In genomic region chr19:33876619-33877018, GRCh38 we compare ENCODE assay signal across 23 cellular contexts.
"Had no signal": no experiment of that assay in that cellular context is flagged by ENCODE, and none has a peak within 500 bp of the region (broad histone marks: within the 10 kb centered on the region; RNA-seq: fewer than 3 reads in every experiment).

No MANE protein-coding gene starts in this region.

- H3K36me3 Mint-ChIP-seq: activated naive CD4-positive, alpha-beta T cell treated with anti-CD3 and anti-CD28 coated beads, Interleukin-2, amount 50 U/mL, for 24 hours; activated naive CD8-positive, alpha-beta T cell treated with anti-CD3 and anti-CD28 coated beads, Interleukin-2, amount 10 ng/mL, durations not matched to agents 7 days and 5 days had no signal

- H3K4me3 Mint-ChIP-seq: activated CD4-positive, alpha-beta T cell treated with anti-CD3 and anti-CD28 coated beads, Interleukin-2, amount 10 ng/mL, durations not matched to agents 24 days and 14 days; activated CD8-positive, alpha-beta T cell treated with anti-CD3 and anti-CD28 coated beads for 36 hours; activated naive CD4-positive, alpha-beta T cell treated with anti-CD3 and anti-CD28 coated beads, Interleukin-2, amount 50 U/mL, for 24 hours; activated naive CD8-positive, alpha-beta T cell treated with anti-CD3 and anti-CD28 coated beads, Interleukin-2, amount 10 ng/mL, durations not matched to agents 7 days and 5 days; activated T-cell treated with anti-CD3 and anti-CD28 coated beads, Interleukin-2, amount 50 U/mL, for 24 hours had no signal

- H3K27ac Mint-ChIP-seq: activated CD4-positive, alpha-beta T cell treated with anti-CD3 and anti-CD28 coated beads, Interleukin-2, amount 10 ng/mL, durations not matched to agents 24 days and 14 days; activated CD8-positive, alpha-beta T cell treated with anti-CD3 and anti-CD28 coated beads for 36 hours; activated naive CD4-positive, alpha-beta T cell treated with anti-CD3 and anti-CD28 coated beads, Interleukin-2, amount 50 U/mL, for 24 hours; activated naive CD8-positive, alpha-beta T cell treated with anti-CD3 and anti-CD28 coated beads, Interleukin-2, amount 10 ng/mL, durations not matched to agents 7 days and 5 days; activated T-cell treated with anti-CD3 and anti-CD28 coated beads, Interleukin-2, amount 50 U/mL, for 24 hours; activated T-helper 2 cell treated with anti-CD3 and anti-CD28 coated beads, Interferon-gamma antibody, Interleukin-2, Interleukin-4, amounts not matched to agents 10 μg/mL and 5 μg/mL and 100 μg/mL, durations not matched to agents 14 hours and 24 hours and 36 hours had no signal

- H3K27me3 Mint-ChIP-seq: activated CD4-positive, alpha-beta T cell treated with anti-CD3 and anti-CD28 coated beads, Interleukin-2, amount 10 ng/mL, durations not matched to agents 24 days and 14 days had no signal

- DNase-seq: activated CD4-positive, alpha-beta T cell treated with anti-CD3 and anti-CD28 coated beads, Interleukin-2, amount 10 ng/mL, durations not matched to agents 24 days and 14 days; activated CD4-positive, alpha-beta T cell treated with anti-CD3 and anti-CD28 coated beads, Interleukin-2, amount 50 U/mL, for 4 hours; activated CD8-positive, alpha-beta T cell treated with anti-CD3 and anti-CD28 coated beads for 36 hours; activated gamma-delta T cell; activated naive CD4-positive, alpha-beta T cell treated with Interleukin-2 at 50 U/mL for 16 hours; activated naive CD8-positive, alpha-beta T cell treated with anti-CD3 and anti-CD28 coated beads, Interleukin-2, amount 10 ng/mL, durations not matched to agents 7 days and 5 days; activated T-cell treated with anti-CD3 and anti-CD28 coated beads, Interleukin-2, amount 50 U/mL, for 24 hours; amygdala; NCI-H1092 treated with DMSO at 0.1 percent for 48 hours; NCI-H1417; NCI-H146; NCI-H187; NCI-H2029 treated with DMSO at 0.1 percent for 48 hours; NCI-H2107; NCI-H2171; NCI-H446 treated with DMSO at 0.1 percent for 48 hours; NCI-H524 treated with DMSO at 0.1 percent for 48 hours; PC-3; SIG-M5; SW 1271; T1000 had no signal

- H3K4me1 Mint-ChIP-seq: activated CD4-positive, alpha-beta T cell treated with anti-CD3 and anti-CD28 coated beads, Interleukin-2, amount 10 ng/mL, durations not matched to agents 24 days and 14 days; activated naive CD4-positive, alpha-beta T cell treated with anti-CD3 and anti-CD28 coated beads, Interleukin-2, amount 50 U/mL, for 24 hours; activated naive CD8-positive, alpha-beta T cell treated with anti-CD3 and anti-CD28 coated beads, Interleukin-2, amount 10 ng/mL, durations not matched to agents 7 days and 5 days had no signal

- H3K9me3 Mint-ChIP-seq: activated CD4-positive, alpha-beta T cell treated with anti-CD3 and anti-CD28 coated beads, Interleukin-2, amount 10 ng/mL, durations not matched to agents 24 days and 14 days; activated naive CD4-positive, alpha-beta T cell treated with anti-CD3 and anti-CD28 coated beads, Interleukin-2, amount 50 U/mL, for 24 hours; activated naive CD8-positive, alpha-beta T cell treated with anti-CD3 and anti-CD28 coated beads, Interleukin-2, amount 10 ng/mL, durations not matched to agents 7 days and 5 days; activated T-cell treated with anti-CD3 and anti-CD28 coated beads, Interleukin-2, amount 50 U/mL, for 24 hours; activated T-helper 2 cell treated with anti-CD3 and anti-CD28 coated beads, Interferon-gamma antibody, Interleukin-2, Interleukin-4, amounts not matched to agents 10 μg/mL and 5 μg/mL and 100 μg/mL, durations not matched to agents 14 hours and 24 hours and 36 hours had no signal
